ENCODE assay signal across 11 cellular contexts in genomic region chr2:27308359-27308875, GRCh38. TPM values are rescaled to one million over a fixed set of nuclear protein-coding genes. Genes with fewer than 3 reads are reported as not detected.
DNase-seq lines count a peak whose midpoint lies in the region; ATAC-seq and TF ChIP-seq lines count a peak whose summit lies in the region.
"Had no signal": no experiment of that assay in that cellular context is flagged by ENCODE, and none has a peak within 500 bp of the region (broad histone marks: within the 10 kb centered on the region; RNA-seq: fewer than 3 reads in every experiment).

UCN (minus strand) TSS chr2:27308445; CDS start chr2:27307895, 550 bp downstream.

- DNase-seq in activated T-cell treated with anti-CD3 and anti-CD28 coated beads, Interleukin-2, amount 50 U/mL, for 72 hours = no peak
- no peak for DNase-seq in activated T-cell treated with anti-CD3 and anti-CD28 coated beads, Interleukin-2, amount 50 U/mL, for 1 hour
- peak; percentile 82 for DNase-seq in iPS-NIHi7 (ENCODE audit: extremely low spot score)
- DNase-seq in stimulated activated naive B cell treated with anti-CD40 and anti-IgM and Interleukin-4, amounts not matched to agents 10 μg/mL and 1 μg/mL and 100 μg/mL, for 72 hours = no peak
- DNase-seq in activated CD4-positive, CD25-positive, alpha-beta regulatory T cell treated with anti-CD3 and anti-CD28 coated beads, Interleukin-2, amount 50 U/mL, for 72 hours = no peak
- DNase-seq in NK-92 treated with Interleukin-12 subunit alpha and Interleukin-12 subunit beta, amount 100 ng/mL, for 24 hours (lab: John Stamatoyannopoulos, UW) = no peak
- DNase-seq in stimulated activated CD8-positive, alpha-beta memory T cell treated with anti-CD3 and anti-CD28 coated beads, Interleukin-4, amount 100 ng/mL, for 48 hours = no peak
- DNase-seq: CD4-positive, CD25-positive, alpha-beta regulatory T cell had no signal

- no peaks in the 10 kb centered on the region for H3K9me3 Mint-ChIP-seq in activated T-cell treated with anti-CD3 and anti-CD28 coated beads, Interleukin-2, amount 50 U/mL, for 72 hours
- H3K9me3 Mint-ChIP-seq in brain = peaks cover 0 to 6% (median 0%) of the 10 kb centered on the region in 5 experiments
- H3K9me3 Mint-ChIP-seq in stimulated activated naive B cell treated with anti-CD40 and anti-IgM and Interleukin-4, amounts not matched to agents 10 μg/mL and 1 μg/mL and 100 μg/mL, for 72 hours = no peaks in the 10 kb centered on the region
- H3K9me3 Mint-ChIP-seq: CD4-positive, CD25-positive, alpha-beta regulatory T cell; IgD-negative memory B cell had no signal

- no peak within 1 kb of the TSS for H3K27ac Mint-ChIP-seq in activated T-cell treated with anti-CD3 and anti-CD28 coated beads, Interleukin-2, amount 50 U/mL, for 72 hours
- no peak within 1 kb of the TSS for H3K27ac Mint-ChIP-seq in brain
- H3K27ac Mint-ChIP-seq in stimulated activated naive B cell treated with anti-CD40 and anti-IgM and Interleukin-4, amounts not matched to agents 10 μg/mL and 1 μg/mL and 100 μg/mL, for 72 hours = no peak within 1 kb of the TSS
- H3K27ac Mint-ChIP-seq: CD4-positive, CD25-positive, alpha-beta regulatory T cell; IgD-negative memory B cell had no signal

- H3K4me3 Mint-ChIP-seq in activated T-cell treated with anti-CD3 and anti-CD28 coated beads, Interleukin-2, amount 50 U/mL, for 72 hours = peak within 1 kb of the TSS; percentile 52 to 60
- peak within 1 kb of the TSS in 3 of 5 experiments; percentile 0 to 57 (median 24) for H3K4me3 Mint-ChIP-seq in brain
- H3K4me3 Mint-ChIP-seq in stimulated activated naive B cell treated with anti-CD40 and anti-IgM and Interleukin-4, amounts not matched to agents 10 μg/mL and 1 μg/mL and 100 μg/mL, for 72 hours = peak within 1 kb of the TSS; percentile 69 to 78

- ATAC-seq in activated T-cell treated with anti-CD3 and anti-CD28 coated beads, Interleukin-2, amount 50 U/mL, for 72 hours (replicated peaks in 1 of 2) = no peak
- ATAC-seq in stimulated activated naive B cell treated with anti-CD40 and anti-IgM and Interleukin-4, amounts not matched to agents 10 μg/mL and 1 μg/mL and 100 μg/mL, for 72 hours (replicated peaks) = no peak

- TF ChIP-seq CTCF in brain (conservative IDR thresholded peaks at IDR 0.05) = no peak

- H3K36me3 Mint-ChIP-seq in activated T-cell treated with anti-CD3 and anti-CD28 coated beads, Interleukin-2, amount 50 U/mL, for 72 hours (ENCODE audit: insufficient read depth in 2 of 2) = peaks cover 3 to 7% of the 10 kb centered on the region in 2 donors
- H3K36me3 Mint-ChIP-seq in brain = peaks cover 41% of the 10 kb centered on the region
- H3K36me3 Mint-ChIP-seq in stimulated activated naive B cell treated with anti-CD40 and anti-IgM and Interleukin-4, amounts not matched to agents 10 μg/mL and 1 μg/mL and 100 μg/mL, for 72 hours = peaks cover 30 to 39% of the 10 kb centered on the region in 2 donors

- H3K27me3 Mint-ChIP-seq in activated T-cell treated with anti-CD3 and anti-CD28 coated beads, Interleukin-2, amount 50 U/mL, for 72 hours (ENCODE audit: low read depth) = peaks cover 21% of the 10 kb centered on the region
- peaks cover 59% of the 10 kb centered on the region for H3K27me3 Mint-ChIP-seq in brain
- peaks cover 24 to 32% of the 10 kb centered on the region in 2 donors for H3K27me3 Mint-ChIP-seq in stimulated activated naive B cell treated with anti-CD40 and anti-IgM and Interleukin-4, amounts not matched to agents 10 μg/mL and 1 μg/mL and 100 μg/mL, for 72 hours

- H3K4me1 Mint-ChIP-seq in activated T-cell treated with anti-CD3 and anti-CD28 coated beads, Interleukin-2, amount 50 U/mL, for 72 hours (ENCODE audit: low read depth) = no peaks in the 10 kb centered on the region
- peaks cover 5% of the 10 kb centered on the region for H3K4me1 Mint-ChIP-seq in brain
- peaks cover 5 to 15% of the 10 kb centered on the region in 2 donors for H3K4me1 Mint-ChIP-seq in stimulated activated naive B cell treated with anti-CD40 and anti-IgM and Interleukin-4, amounts not matched to agents 10 μg/mL and 1 μg/mL and 100 μg/mL, for 72 hours
- H3K4me1 Mint-ChIP-seq: IgD-negative memory B cell had no signal

RNA-seq across cellular contexts. Expression of gene UCN, which starts in this region (rescaled TPM):
- 1 to 10 TPM; 4.9 to 7.6 TPM for total RNA-seq in activated T-cell treated with anti-CD3 and anti-CD28 coated beads, Interleukin-2, amount 50 U/mL, for 72 hours
- 0.93 TPM for polyA plus RNA-seq in brain (ENCODE audit: insufficient read depth, low read depth, low replicate concordance)
- total RNA-seq: mononuclear cell had no signal
